ENCODE assay signal across 18 cellular contexts in genomic region chr1:162222019-162222418, GRCh38.
"Had no signal": no experiment of that assay in that cellular context is flagged by ENCODE, and none has a peak within 500 bp of the region (broad histone marks: within the 10 kb centered on the region; RNA-seq: fewer than 3 reads in every experiment).

No MANE protein-coding gene starts in this region.

- H3K36me3 Mint-ChIP-seq: naive thymus-derived CD8-positive, alpha-beta T cell had no signal

- H3K27me3 ChIP-seq: dorsolateral prefrontal cortex, hepatocyte, right atrium auricular region, sigmoid colon had no signal

- H3K36me3 ChIP-seq: right atrium auricular region, sigmoid colon had no signal

- H3K79me2 ChIP-seq: hepatocyte had no signal

- H3K4me3 ChIP-seq: dorsolateral prefrontal cortex, hepatocyte, right atrium auricular region, sigmoid colon, skin epidermis had no signal

- H3K27ac Mint-ChIP-seq: naive thymus-derived CD8-positive, alpha-beta T cell had no signal

- H3K4me2 ChIP-seq: hepatocyte had no signal

- DNase-seq: cortex of kidney; dorsolateral prefrontal cortex; effector CD8-positive, alpha-beta T cell; foreskin melanocyte; head of caudate nucleus; kidney; mammary epithelial cell; naive thymus-derived CD8-positive, alpha-beta T cell; posterior cingulate gyrus; sigmoid colon; stimulated activated CD4-positive, alpha-beta T cell treated with anti-CD3 and anti-CD28 coated beads, Interleukin-12 subunit alpha, Interleukin-12 subunit beta, amount 100 ng/mL, for 4 hours; stimulated activated naive CD4-positive, alpha-beta T cell treated with Interleukin-2 at 50 U/mL for 16 hours; trophoblast cell had no signal

- H3K4me3 Mint-ChIP-seq: naive thymus-derived CD8-positive, alpha-beta T cell; neural crest cell had no signal

- H3K27ac ChIP-seq: dorsolateral prefrontal cortex, hepatocyte, right atrium auricular region, sigmoid colon, skin epidermis had no signal

- ATAC-seq: left lobe of liver; naive thymus-derived CD8-positive, alpha-beta T cell had no signal

- H3K4me1 Mint-ChIP-seq: naive thymus-derived CD8-positive, alpha-beta T cell had no signal

- H3K9me3 Mint-ChIP-seq: naive thymus-derived CD8-positive, alpha-beta T cell; neural crest cell had no signal

- H2AFZ ChIP-seq: hepatocyte had no signal
